Comparison of ENCODE assay signal across 29 cellular contexts in genomic region chr18:54961868-54962267, GRCh38. TPM values are rescaled to one million over a fixed set of nuclear protein-coding genes. Genes with fewer than 3 reads are reported as not detected.
"Had no signal": no experiment of that assay in that cellular context is flagged by ENCODE, and none has a peak within 500 bp of the region (broad histone marks: within the 10 kb centered on the region; RNA-seq: fewer than 3 reads in every experiment).

No MANE protein-coding gene starts in this region.

- FAIRE-seq: astrocyte, bronchial epithelial cell had no signal

- H3K27me3 ChIP-seq: brain microvascular endothelial cell, foreskin keratinocyte had no signal

- H3K4me1 ChIP-seq: gastrocnemius medialis had no signal

- H3K27ac ChIP-seq: brain microvascular endothelial cell, coronary artery, dorsolateral prefrontal cortex, foreskin keratinocyte, gastrocnemius medialis, heart left ventricle had no signal

- H3K9me3 ChIP-seq: gastrocnemius medialis, heart left ventricle had no signal

- DNase-seq: activated CD4-positive, alpha-beta T cell treated with anti-CD3 and anti-CD28 coated beads for 36 hours; activated CD4-positive, alpha-beta T cell treated with anti-CD3 and anti-CD28 coated beads, Interleukin-2, amount 50 U/mL, for 1 hour; activated CD4-positive, alpha-beta T cell treated with anti-CD3 and anti-CD28 coated beads, Interleukin-2, amount 50 U/mL, for 48 hours; activated CD4-positive, CD25-positive, alpha-beta regulatory T cell; activated CD4-positive, CD25-positive, alpha-beta regulatory T cell treated with anti-CD3 and anti-CD28 coated beads, Interleukin-2, amount 50 U/mL, for 72 hours; activated CD8-positive, alpha-beta memory T cell treated with anti-CD3 and anti-CD28 coated beads for 24 hours; activated CD8-positive, alpha-beta T cell treated with anti-CD3 and anti-CD28 coated beads for 36 hours; activated effector memory CD4-positive, alpha-beta T cell treated with Interleukin-2 at 50 U/mL for 16 hours; activated gamma-delta T cell treated with Interleukin-2 at 50 U/mL for 16 hours; activated naive CD4-positive, alpha-beta T cell treated with anti-CD3 and anti-CD28 coated beads, Interleukin-2, amount 50 U/mL, for 16 hours; activated naive CD4-positive, alpha-beta T cell treated with Interleukin-2 at 50 U/mL for 16 hours; activated T-cell treated with anti-CD3 and anti-CD28 coated beads, Interleukin-2, amount 50 U/mL, for 4 hours; amniotic stem cell; anterior cingulate cortex; brain microvascular endothelial cell; dorsolateral prefrontal cortex; effector memory CD4-positive, alpha-beta T cell; endodermal cell; foreskin keratinocyte; gastrocnemius medialis; glutamatergic neuron; heart left ventricle; T-helper 2 cell had no signal

- H3K4me3 ChIP-seq: coronary artery, dorsolateral prefrontal cortex, gastrocnemius medialis, heart left ventricle had no signal

- H3K36me3 ChIP-seq: brain microvascular endothelial cell, gastrocnemius medialis, heart left ventricle had no signal

- ATAC-seq: activated CD4-positive, alpha-beta T cell treated with anti-CD3 and anti-CD28 coated beads for 36 hours; activated CD8-positive, alpha-beta T cell treated with anti-CD3 and anti-CD28 coated beads for 36 hours; activated T-cell treated with anti-CD3 and anti-CD28 coated beads, Interleukin-2, amount 50 U/mL, for 4 hours; activated T-helper 17 cell treated with anti-CD3 and anti-CD28 coated beads, Interleukin-2, amount 50 U/mL, for 72 hours; esophagus mucosa; foreskin keratinocyte; gastrocnemius medialis; heart left ventricle had no signal

RNA-seq across cellular contexts. Expression of gene CCDC68, which starts 2.6 kb away (rescaled TPM):
- total RNA-seq: activated CD4-positive, alpha-beta T cell treated with anti-CD3 and anti-CD28 coated beads for 36 hours; activated CD8-positive, alpha-beta T cell treated with anti-CD3 and anti-CD28 coated beads for 36 hours; activated T-cell treated with anti-CD3 and anti-CD28 coated beads, Interleukin-2, amount 50 U/mL, for 4 hours; T-helper 1 cell treated with Interleukin-12 subunit alpha and Interleukin-12 subunit beta and Interleukin-4 antibody, amounts not matched to agents 30 ng/mL and 1 ng/mL, for 36 hours had no signal
